22 cellular contexts compared by ENCODE assay signal in the genomic region with DNA sequence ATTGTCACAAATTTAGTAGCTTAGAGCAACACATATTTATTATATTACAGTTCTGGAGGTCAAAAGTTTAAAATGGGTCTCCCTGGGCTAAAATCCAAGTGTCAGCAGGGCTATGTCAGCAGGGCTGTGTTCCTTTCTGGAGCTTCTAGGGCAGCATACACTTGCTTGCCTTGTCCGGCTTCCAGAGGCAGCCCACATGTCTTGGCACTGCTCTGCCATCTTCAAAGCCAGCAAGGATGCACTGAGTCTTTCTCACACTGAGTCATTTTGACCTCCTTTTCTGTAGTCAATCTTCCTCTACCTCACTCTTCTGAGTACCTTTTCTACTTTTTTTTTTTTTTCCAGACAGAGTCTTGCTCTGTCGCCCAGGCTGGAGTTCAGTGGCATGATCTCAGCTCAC. TPM values are rescaled to one million over a fixed set of nuclear protein-coding genes. Genes with fewer than 3 reads are reported as not detected.
"Had no signal": no experiment of that assay in that cellular context is flagged by ENCODE, and none has a peak within 500 bp of the region (broad histone marks: within the 10 kb centered on the region; RNA-seq: fewer than 3 reads in every experiment).

No MANE protein-coding gene starts in this region.

- DNase-seq: activated CD4-positive, alpha-beta T cell treated with anti-CD3 and anti-CD28 coated beads for 1 hour; activated CD4-positive, alpha-beta T cell treated with anti-CD3 and anti-CD28 coated beads, Interleukin-2, amount 50 U/mL, for 48 hours; activated CD8-positive, alpha-beta memory T cell treated with anti-CD3 and anti-CD28 coated beads, Interleukin-2, amount 10 ng/mL, durations not matched to agents 7 days and 5 days; activated naive CD4-positive, alpha-beta T cell treated with anti-CD3 and anti-CD28 coated beads, Interleukin-2, amount 10 ng/mL, durations not matched to agents 7 days and 5 days; activated T-cell treated with anti-CD3 and anti-CD28 coated beads, Interleukin-2, amount 50 U/mL, for 1 hour; foreskin keratinocyte; islet precursor cell; left lung; mesenchymal stem cell; stimulated activated CD4-positive, alpha-beta T cell treated with anti-CD3 and anti-CD28 coated beads, Interleukin-2, amount 100 ng/mL, for 48 hours; tibial artery had no signal

- H3K4me3 ChIP-seq: esophagus muscularis mucosa, left lung, tibial artery had no signal

- H3K27ac ChIP-seq: esophagus muscularis mucosa, left lung, tibial artery, VCaP had no signal

- H3K9me3 ChIP-seq: esophagus muscularis mucosa, left lung, tibial artery had no signal

- H3K4me1 ChIP-seq: left lung, tibial artery had no signal

- H3K36me3 ChIP-seq: esophagus muscularis mucosa, left lung, tibial artery had no signal

- ATAC-seq: activated CD8-positive, alpha-beta memory T cell treated with anti-CD3 and anti-CD28 coated beads, Interleukin-2, amount 10 ng/mL, durations not matched to agents 7 days and 5 days; foreskin keratinocyte; left lung; SK-N-SH treated with all-trans-retinoic acid at 6 μM for 48 hours; stimulated activated memory B cell treated with anti-CD40 and anti-IgM and Interleukin-4, amounts not matched to agents 10 μg/mL and 1 μg/mL and 100 μg/mL, for 72 hours had no signal

- H3K27me3 ChIP-seq: esophagus muscularis mucosa, left lung, tibial artery had no signal

RNA-seq across cellular contexts. Expression of gene ADGRF4, which starts 39.0 kb away (rescaled TPM):
- total RNA-seq: activated CD8-positive, alpha-beta memory T cell treated with anti-CD3 and anti-CD28 coated beads, Interleukin-2, amount 10 ng/mL, durations not matched to agents 7 days and 5 days; activated T-helper 2 cell treated with anti-CD3 and anti-CD28 coated beads, Interferon-gamma antibody, Interleukin-2, Interleukin-4, amounts not matched to agents 10 μg/mL and 5 μg/mL and 100 μg/mL, durations not matched to agents 14 hours and 24 hours and 36 hours; cardiac septum; pulmonary artery endothelial cell; skeletal muscle tissue; T-helper 1 cell treated with Interleukin-12 subunit alpha and Interleukin-12 subunit beta and Interleukin-4 antibody, amounts not matched to agents 30 ng/mL and 1 ng/mL, for 36 hours had no signal

RNA-seq across cellular contexts. Expression of gene OPN5, which starts 44.4 kb away (rescaled TPM):
- total RNA-seq: activated CD8-positive, alpha-beta memory T cell treated with anti-CD3 and anti-CD28 coated beads, Interleukin-2, amount 10 ng/mL, durations not matched to agents 7 days and 5 days; activated T-helper 2 cell treated with anti-CD3 and anti-CD28 coated beads, Interferon-gamma antibody, Interleukin-2, Interleukin-4, amounts not matched to agents 10 μg/mL and 5 μg/mL and 100 μg/mL, durations not matched to agents 14 hours and 24 hours and 36 hours; cardiac septum; esophagus muscularis mucosa; foreskin keratinocyte; left lung; omental fat pad; pulmonary artery endothelial cell; skeletal muscle tissue; T-helper 1 cell treated with Interleukin-12 subunit alpha and Interleukin-12 subunit beta and Interleukin-4 antibody, amounts not matched to agents 30 ng/mL and 1 ng/mL, for 36 hours had no signal
- polyA plus RNA-seq: adipose tissue had no signal
